Comparison of ENCODE assay signal across 32 cellular contexts in genomic region chr1:38204698-38205097, GRCh38.
"Had no signal": no experiment of that assay in that cellular context is flagged by ENCODE, and none has a peak within 500 bp of the region (broad histone marks: within the 10 kb centered on the region; RNA-seq: fewer than 3 reads in every experiment).

No MANE protein-coding gene starts in this region.

- H3K4me3 ChIP-seq: adrenal gland, ascending aorta, body of pancreas, breast epithelium, cardiac muscle cell had no signal

- H3K27ac ChIP-seq: adrenal gland, ascending aorta, body of pancreas, brain microvascular endothelial cell, breast epithelium, cardiac muscle cell had no signal

- ATAC-seq: activated naive CD4-positive, alpha-beta T cell treated with anti-CD3 and anti-CD28 coated beads, Interleukin-2, amount 50 U/mL, for 72 hours; activated naive CD8-positive, alpha-beta T cell treated with anti-CD3 and anti-CD28 coated beads, Interleukin-2, amount 50 U/mL, for 24 hours; activated T-cell treated with anti-CD3 and anti-CD28 coated beads, Interleukin-2, amount 50 U/mL, for 4 hours; activated T-cell treated with anti-CD3 and anti-CD28 coated beads, Interleukin-2, amount 50 U/mL, for 72 hours; activated T-helper 17 cell treated with anti-CD3 and anti-CD28 coated beads, Interleukin-2, amount 50 U/mL, for 72 hours; body of pancreas had no signal

- H3K27me3 ChIP-seq: adrenal gland, ascending aorta, body of pancreas, brain microvascular endothelial cell, breast epithelium, cardiac muscle cell had no signal

- FAIRE-seq: astrocyte, bronchial epithelial cell had no signal

- DNase-seq: activated effector memory CD4-positive, alpha-beta T cell treated with anti-CD3 and anti-CD28 coated beads, Interleukin-2, amount 50 U/mL, for 16 hours; activated effector memory CD4-positive, alpha-beta T cell treated with Interleukin-2 at 50 U/mL for 16 hours; activated gamma-delta T cell; activated gamma-delta T cell treated with Interleukin-2 at 50 U/mL for 16 hours; activated naive CD4-positive, alpha-beta T cell; activated naive CD4-positive, alpha-beta T cell treated with anti-CD3 and anti-CD28 coated beads for 36 hours; activated naive CD4-positive, alpha-beta T cell treated with anti-CD3 and anti-CD28 coated beads, Interleukin-2, amount 10 ng/mL, durations not matched to agents 7 days and 5 days; activated naive CD4-positive, alpha-beta T cell treated with anti-CD3 and anti-CD28 coated beads, Interleukin-2, amount 50 U/mL, for 16 hours; activated naive CD4-positive, alpha-beta T cell treated with Interleukin-2 at 50 U/mL for 16 hours; activated naive CD8-positive, alpha-beta T cell treated with anti-CD3 and anti-CD28 coated beads for 36 hours; activated naive CD8-positive, alpha-beta T cell treated with anti-CD3 and anti-CD28 coated beads, Interleukin-2, amount 10 ng/mL, durations not matched to agents 7 days and 5 days; activated naive CD8-positive, alpha-beta T cell treated with anti-CD3 and anti-CD28 coated beads, Interleukin-2, amount 50 U/mL, for 24 hours; activated T-cell treated with anti-CD3 and anti-CD28 coated beads, Interleukin-2, amount 50 U/mL, for 4 hours; activated T-cell treated with anti-CD3 and anti-CD28 coated beads, Interleukin-2, amount 50 U/mL, for 48 hours; activated T-cell treated with anti-CD3 and anti-CD28 coated beads, Interleukin-2, amount 50 U/mL, for 72 hours; adrenal gland; amniotic stem cell; amygdala; anterior cingulate cortex; aorta; body of pancreas; brain microvascular endothelial cell; caudate nucleus; central memory CD4-positive, alpha-beta T cell; cerebellar nuclear complex had no signal

- H3K9me3 ChIP-seq: adrenal gland, ascending aorta, body of pancreas had no signal

- H3K36me3 ChIP-seq: adrenal gland, ascending aorta, brain microvascular endothelial cell, breast epithelium, cardiac muscle cell had no signal

- H3K4me1 ChIP-seq: adrenal gland, ascending aorta, body of pancreas, breast epithelium had no signal
